In genomic region chr18:45670281-45670962, GRCh38 we compare ENCODE assay signal across 8 cellular contexts. TPM values are rescaled to one million over a fixed set of nuclear protein-coding genes. Genes with fewer than 3 reads are reported as not detected.
DNase-seq lines count a peak whose midpoint lies in the region; ATAC-seq and TF ChIP-seq lines count a peak whose summit lies in the region.
"Had no signal": no experiment of that assay in that cellular context is flagged by ENCODE, and none has a peak within 500 bp of the region (broad histone marks: within the 10 kb centered on the region; RNA-seq: fewer than 3 reads in every experiment).

No MANE protein-coding gene starts in this region.

- no peak for TF ChIP-seq POLR2A in spleen (IDR thresholded peaks at IDR 0.05)

- TF ChIP-seq CTCF in spleen (IDR thresholded peaks at IDR 0.05 in 8 of 11, conservative IDR thresholded peaks at IDR 0.05 in 3 of 11) (no peak), GM13977 (IDR thresholded peaks at IDR 0.05; ENCODE audit: extremely low read depth, insufficient read depth, missing control alignments) (no peak)

- H3K4me1 ChIP-seq in spleen, result peaks cover 18 to 58% (median 33%) of the 10 kb centered on the region in 6 donors

- peak; percentile 60 for DNase-seq in SKM-1 (lab: John Stamatoyannopoulos, UW; ENCODE audit: unreplicated experiment)
- peak in 1 of 2 donors; percentile 51 for DNase-seq in central memory CD8-positive, alpha-beta T cell (ENCODE audit: low spot score in 2 of 2)
- no peak for DNase-seq in spleen
- no peak for DNase-seq in GM13977 (ENCODE audit: low spot score)

- H3K4me3 ChIP-seq in spleen, result peak overlapping the region in 1 of 8 donors; percentile 37

- ATAC-seq in GM21723 (IDR thresholded peaks at IDR 0.05; ENCODE audit: unreplicated experiment) (peak; percentile 41), HG03521 (IDR thresholded peaks at IDR 0.05; ENCODE audit: unreplicated experiment) (no peak), HG02610 (IDR thresholded peaks at IDR 0.05; ENCODE audit: unreplicated experiment) (no peak)
- ATAC-seq in central memory CD8-positive, alpha-beta T cell (replicated peaks; ENCODE audit: extremely low read depth, poor library complexity, severe bottlenecking), result peak; percentile 82

- H3K4me3 Mint-ChIP-seq in central memory CD8-positive, alpha-beta T cell, result peak overlapping the region; percentile 61
- H3K4me3 Mint-ChIP-seq: neural crest cell had no signal

- H3K36me3 ChIP-seq in spleen, result no peaks in the 10 kb centered on the region

- no peaks in the 10 kb centered on the region for H3K27me3 Mint-ChIP-seq in central memory CD8-positive, alpha-beta T cell

- no peaks in the 10 kb centered on the region for H3K27me3 ChIP-seq in spleen (replicated peaks in 1 of 7)

- in situ Hi-C loops in GM13977 (cut with MboI; ENCODE audit: low pct_unique_long_range_greater_than_20kb, low sequenced_read_pairs, unreplicated experiment), result loop anchor here (10.0 kb wide), 2 partner anchors 204 to 414 kb away; no protein-coding TSS in a partner anchor

- H3K4me1 Mint-ChIP-seq in central memory CD8-positive, alpha-beta T cell, result peaks cover 45% of the 10 kb centered on the region

- H3K27ac Mint-ChIP-seq in central memory CD8-positive, alpha-beta T cell (ENCODE audit: low read depth), result peak overlapping the region; percentile 64

- H3K36me3 Mint-ChIP-seq in central memory CD8-positive, alpha-beta T cell (ENCODE audit: insufficient read depth), result peaks cover 1% of the 10 kb centered on the region

- H3K9me3 Mint-ChIP-seq in central memory CD8-positive, alpha-beta T cell, result no peaks in the 10 kb centered on the region
- H3K9me3 Mint-ChIP-seq: neural crest cell had no signal

- intact Hi-C loops in spleen (cut with DNase I; ENCODE audit: low total_unique reads), result no loop called here

- 34 to 50% (median 44%) methylated on average over 14 of the region's 14 CpGs for WGBS in spleen, 5 donors

- peak overlapping the region in 6 of 8 donors; percentile 12 to 63 (median 53) for H3K27ac ChIP-seq in spleen

- H3K9me3 ChIP-seq in spleen, result no peaks in the 10 kb centered on the region

RNA-seq across cellular contexts. Expression of gene SLC14A1, which starts 53.6 kb away (rescaled TPM):
- total RNA-seq in spleen, result 10 to 100 TPM in 5 of 7 donors, 1 to 10 TPM in 2; 6.0 to 26.0 (median 10.3) TPM
- polyA plus RNA-seq in spleen, result 1 to 10 TPM; 3.4 to 8.2 (median 3.5) TPM
- total RNA-seq: neural crest cell had no signal

RNA-seq across cellular contexts. Expression of gene SLC14A2, which starts 55.1 kb away (rescaled TPM):
- total RNA-seq in spleen, result under 1 TPM in 5 of 7 donors, not detected in 2; 0.09 to 0.30 (median 0.20) TPM
- under 1 TPM; 0.04 to 0.08 (median 0.06) TPM for polyA plus RNA-seq in spleen
- total RNA-seq: neural crest cell had no signal

Comparison
In these comparisons a context has a peak if more than half of its experiments do, and no peak if none do; other contexts are left out.
1. ATAC-seq: peak in GM21723 (single experiment) and central memory CD8-positive, alpha-beta T cell (single experiment); none in HG03521 (single experiment) and HG02610 (single experiment).